In genomic region chr16:30009990-30010816, GRCh38 we compare ENCODE assay signal across 10 cellular contexts. TPM values are rescaled to one million over a fixed set of nuclear protein-coding genes. Genes with fewer than 3 reads are reported as not detected.
DNase-seq lines count a peak whose midpoint lies in the region; ATAC-seq and TF ChIP-seq lines count a peak whose summit lies in the region.
"Had no signal": no experiment of that assay in that cellular context is flagged by ENCODE, and none has a peak within 500 bp of the region (broad histone marks: within the 10 kb centered on the region; RNA-seq: fewer than 3 reads in every experiment).

No MANE protein-coding gene starts in this region.

- H4K91ac ChIP-seq in neuronal stem cell (ENCODE audit: low read depth, low read length, poor library complexity): no peak overlapping the region

- H3K4me1 ChIP-seq in CD8-positive, alpha-beta T cell (ENCODE audit: insufficient read depth, low read length): peaks cover 12% of the 10 kb centered on the region
- peaks cover 12 to 14% of the 10 kb centered on the region in 2 donors for H3K4me1 ChIP-seq in neuronal stem cell (ENCODE audit: control insufficient read depth in 2 of 2, insufficient read depth in 1 of 2, low read depth in 1 of 2, low read length in 2 of 2)
- H3K4me1 ChIP-seq: SJSA1 had no signal

- H3K27me3 Mint-ChIP-seq in CD8-positive, alpha-beta T cell (ENCODE audit: low read depth): peaks cover 24% of the 10 kb centered on the region

- H2BK5ac ChIP-seq in neuronal stem cell (ENCODE audit: low read length): no peak overlapping the region

- no peaks in the 10 kb centered on the region for H3K27me3 ChIP-seq in CD8-positive, alpha-beta T cell (ENCODE audit: insufficient read depth, low read length)
- H3K27me3 ChIP-seq in dorsolateral prefrontal cortex: peaks cover 0 to 19% (median 0%) of the 10 kb centered on the region in 45 donors
- peaks cover 0 to 17% (median 15%) of the 10 kb centered on the region in 3 experiments for H3K27me3 ChIP-seq in neuronal stem cell (ENCODE audit: control insufficient read depth in 3 of 3, insufficient read depth in 3 of 3, low read depth in 1 of 3, low read length in 3 of 3)

- H3K4ac ChIP-seq in neuronal stem cell (ENCODE audit: low read length): peak overlapping the region; percentile 84

- peak overlapping the region; percentile 98 for H2BK15ac ChIP-seq in neuronal stem cell (ENCODE audit: low read length)

- H3K27ac ChIP-seq in CD8-positive, alpha-beta T cell (ENCODE audit: low read depth, low read length): no peak overlapping the region
- peak overlapping the region; percentile 38 for H3K27ac ChIP-seq in KOPT-K1 (ENCODE audit: low read depth, low read length, poor library complexity, severe bottlenecking)
- peak overlapping the region in 49 of 59 donors; percentile 13 to 85 (median 67) for H3K27ac ChIP-seq in dorsolateral prefrontal cortex
- H3K27ac ChIP-seq in neuronal stem cell (replicated peaks; ENCODE audit: low read length): no peak overlapping the region
- H3K27ac ChIP-seq: SJSA1 had no signal

- ATAC-seq in CD8-positive, alpha-beta T cell: no peak
- no peak for ATAC-seq in HG02981 (IDR thresholded peaks at IDR 0.05; ENCODE audit: unreplicated experiment)

- H3K9me3 ChIP-seq in CD8-positive, alpha-beta T cell (ENCODE audit: low read length): no peaks in the 10 kb centered on the region
- H3K9me3 ChIP-seq in KOPT-K1 (ENCODE audit: insufficient read depth, low read length, poor library complexity, severe bottlenecking) (no peaks in the 10 kb centered on the region), neuronal stem cell (replicated peaks in 1 of 2; ENCODE audit: control insufficient read depth in 2 of 2, insufficient read depth in 1 of 2, low read depth in 1 of 2, low read length in 2 of 2) (no peaks in the 10 kb centered on the region)
- H3K9me3 ChIP-seq: SJSA1 had no signal

- H3K4me1 Mint-ChIP-seq in CD8-positive, alpha-beta T cell (ENCODE audit: low read depth): peaks cover 11% of the 10 kb centered on the region

- H3K4me3 Mint-ChIP-seq in CD8-positive, alpha-beta T cell: peak overlapping the region; percentile 81

- CTCF ChIA-PET in CD8-positive, alpha-beta T cell (lab: Charles Lee): interaction anchor here (0.7 to 1.2 kb wide), 3 partner anchors 11 to 309 kb away, joined by 3 read pairs; no protein-coding TSS in a partner anchor

- in situ Hi-C loops in GM13977 (cut with MboI; ENCODE audit: low pct_unique_long_range_greater_than_20kb, low sequenced_read_pairs, unreplicated experiment): no loop called here

- no peaks in the 10 kb centered on the region for H3K9me3 Mint-ChIP-seq in CD8-positive, alpha-beta T cell

- peak overlapping the region; percentile 38 for H3K14ac ChIP-seq in neuronal stem cell (ENCODE audit: low read length)

- peak overlapping the region; percentile 96 for H2AFZ ChIP-seq in neuronal stem cell (ENCODE audit: low read length)

- POLR2A ChIA-PET in CD8-positive, alpha-beta T cell (lab: Charles Lee): no interaction called here

- no peaks in the 10 kb centered on the region for H3K36me3 ChIP-seq in CD8-positive, alpha-beta T cell (ENCODE audit: insufficient read depth, low read length)
- H3K36me3 ChIP-seq in KOPT-K1 (ENCODE audit: insufficient read depth, low read length) (0 out of 2 replicates have a peak, but pooled peaks cover 11% of the 10 kb centered on the region), neuronal stem cell (replicated peaks in 1 of 2; ENCODE audit: control insufficient read depth in 2 of 2, insufficient read depth in 2 of 2, low read length in 2 of 2) (peaks cover 7 to 9% of the 10 kb centered on the region in 2 donors)

- H3K79me1 ChIP-seq in neuronal stem cell (ENCODE audit: low read depth, low read length): peaks cover 2% of the 10 kb centered on the region

- H3K27ac Mint-ChIP-seq in CD8-positive, alpha-beta T cell: no peak overlapping the region

- H3K23ac ChIP-seq in neuronal stem cell (ENCODE audit: low read depth, low read length, poor library complexity): peak overlapping the region; percentile 85

- H3K9ac ChIP-seq in neuronal stem cell (ENCODE audit: low read depth, low read length, poor library complexity): peak overlapping the region; percentile 86

- H3K36me3 Mint-ChIP-seq in CD8-positive, alpha-beta T cell: no peaks in the 10 kb centered on the region

- TF ChIP-seq CTCF in CD8-positive, alpha-beta T cell (IDR thresholded peaks at IDR 0.05): no peak
- TF ChIP-seq CTCF in dorsolateral prefrontal cortex (IDR thresholded peaks at IDR 0.05 in 54 of 56, conservative IDR thresholded peaks at IDR 0.05 in 2 of 56; ENCODE audit: low read depth in 1 of 56, partially characterized antibody in 56 of 56): no peak
- no peak for TF ChIP-seq CTCF in GM13977 (IDR thresholded peaks at IDR 0.05; ENCODE audit: extremely low read depth, insufficient read depth, missing control alignments)

- peak overlapping the region; percentile 94 for H2BK12ac ChIP-seq in neuronal stem cell (ENCODE audit: low read length)

- no CpG with 5 or more reads among the region's 31 CpGs for WGBS in neuronal stem cell (ENCODE audit: extremely low coverage in 2 of 2, insufficient read length in 2 of 2, insufficient replicate concordance in 1 of 2), 2 donors

- no peak overlapping the region for H2BK120ac ChIP-seq in neuronal stem cell (ENCODE audit: low read depth, low read length)

- H4K8ac ChIP-seq in neuronal stem cell (ENCODE audit: low read depth, low read length): no peak overlapping the region

- peak overlapping the region; percentile 94 for H3K4me2 ChIP-seq in neuronal stem cell (ENCODE audit: insufficient read depth, low read length, poor library complexity, severe bottlenecking)

- intact Hi-C loops in CD8-positive, alpha-beta T cell (cut with DNase I, micrococcal nuclease): no loop called here
- intact Hi-C loops in dorsolateral prefrontal cortex (cut with DNase I): no loop called here

- no peak for DNase-seq in CD8-positive, alpha-beta T cell
- no peak for DNase-seq in dorsolateral prefrontal cortex
- no peak for DNase-seq in neuronal stem cell (ENCODE audit: low spot score)
- no peak for DNase-seq in NCI-H1694 (lab: John Stamatoyannopoulos, UW)
- no peak for DNase-seq in GM13977 (ENCODE audit: low spot score)
- no peak for DNase-seq in germinal center (ENCODE audit: low spot score)

- H3K4me3 ChIP-seq in CD8-positive, alpha-beta T cell (ENCODE audit: low read depth, low read length): peak overlapping the region; percentile 35
- H3K4me3 ChIP-seq in dorsolateral prefrontal cortex: peak overlapping the region; percentile 30 to 71 (median 60)
- peak overlapping the region; percentile 67 to 93 for H3K4me3 ChIP-seq in neuronal stem cell (ENCODE audit: low read length in 2 of 2)
- H3K4me3 ChIP-seq: SJSA1 had no signal

- peak overlapping the region; percentile 96 for H3K18ac ChIP-seq in neuronal stem cell (ENCODE audit: low read length)

- peak overlapping the region; percentile 100 for H2AK5ac ChIP-seq in neuronal stem cell (ENCODE audit: low read depth, low read length)

RNA-seq across cellular contexts. Expression of gene DOC2A, which starts 0.6 kb away (rescaled TPM):
- total RNA-seq in CD8-positive, alpha-beta T cell: not detected
- 100 to 1,000 TPM in 46 of 120 experiments, 10 to 100 TPM in 74; 29.5 to 138 (median 93.2) TPM for total RNA-seq in dorsolateral prefrontal cortex
- polyA plus RNA-seq in neuronal stem cell (2013, experiment 1 of 2): 5.2 TPM
- 5.1 TPM for polyA plus RNA-seq in neuronal stem cell (2013, experiment 2 of 2)
- total RNA-seq: SJSA1 had no signal

RNA-seq across cellular contexts. Expression of gene C16orf92, which starts 12.8 kb away (rescaled TPM):
- not detected for total RNA-seq in CD8-positive, alpha-beta T cell
- total RNA-seq in dorsolateral prefrontal cortex: not detected
- not detected for polyA plus RNA-seq in neuronal stem cell (2013, experiment 1 of 2)
- not detected for polyA plus RNA-seq in neuronal stem cell (2013, experiment 2 of 2)
- total RNA-seq: dermis microvascular lymphatic vessel endothelial cell, SJSA1 had no signal

RNA-seq across cellular contexts. Expression of gene INO80E, which starts 14.2 kb away (rescaled TPM):
- total RNA-seq in CD8-positive, alpha-beta T cell: 10 to 100 TPM; 49.8 to 59.4 TPM
- 10 to 100 TPM; 38.6 to 73.9 (median 52.6) TPM for total RNA-seq in dorsolateral prefrontal cortex
- polyA plus RNA-seq in neuronal stem cell (2013, experiment 1 of 2): 48.2 TPM
- 47.3 TPM for polyA plus RNA-seq in neuronal stem cell (2013, experiment 2 of 2)

RNA-seq across cellular contexts. Expression of gene HIRIP3, which starts 14.8 kb away (rescaled TPM):
- total RNA-seq in CD8-positive, alpha-beta T cell: 10 to 100 TPM; 10.3 to 10.5 TPM
- total RNA-seq in dorsolateral prefrontal cortex: 10 to 100 TPM; 15.7 to 35.8 (median 22.7) TPM
- polyA plus RNA-seq in neuronal stem cell (2013, experiment 1 of 2): 16.5 TPM
- polyA plus RNA-seq in neuronal stem cell (2013, experiment 2 of 2): 17.3 TPM

RNA-seq across cellular contexts. Expression of gene TLCD3B, which starts 20.9 kb away (rescaled TPM):
- under 1 TPM in 1 of 2 experiments, not detected in 1; 0.19 TPM for total RNA-seq in CD8-positive, alpha-beta T cell
- total RNA-seq in dorsolateral prefrontal cortex: 10 to 100 TPM; 11.7 to 72.6 (median 42.0) TPM
- polyA plus RNA-seq in neuronal stem cell (2013, experiment 1 of 2): 23.0 TPM
- polyA plus RNA-seq in neuronal stem cell (2013, experiment 2 of 2): 22.5 TPM
- total RNA-seq: dermis microvascular lymphatic vessel endothelial cell had no signal

Comparison
In these comparisons a context has a peak if more than half of its experiments do, and no peak if none do; other contexts are left out.
1. H3K27ac ChIP-seq: peak in KOPT-K1 (single experiment) and dorsolateral prefrontal cortex (49 of 59); none in CD8-positive, alpha-beta T cell (single experiment) and neuronal stem cell (single experiment).
2. RNA of gene DOC2A, which starts 0.6 kb away (total RNA-seq): 29.5 to 138 TPM in dorsolateral prefrontal cortex; not detected in CD8-positive, alpha-beta T cell; every median in the first group is over 10 times any median in the second.
3. Peak in every context shown above with its lines, with median percentiles within 50 percentile points of each other: H3K4me3 ChIP-seq.